14 cellular contexts compared by ENCODE assay signal in the genomic region with DNA sequence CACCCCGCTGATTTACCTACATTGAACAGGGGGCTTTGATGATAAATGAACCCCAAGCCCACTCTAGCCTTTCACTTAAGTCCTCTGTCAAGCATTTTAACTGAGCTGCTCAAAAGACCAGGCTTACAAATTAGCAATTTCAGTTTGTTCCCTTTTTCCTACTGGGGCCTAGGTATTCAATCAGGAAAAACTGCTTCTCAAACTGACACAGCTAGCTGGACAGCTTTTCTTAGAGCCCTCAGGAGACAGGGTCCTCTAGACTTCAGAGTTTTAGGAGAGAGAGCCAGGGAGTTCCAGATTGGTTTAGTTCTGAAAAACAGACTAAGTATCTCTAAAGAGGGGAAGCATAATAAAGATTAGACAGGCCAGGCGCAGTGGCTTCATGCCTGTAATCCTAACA. TPM values are rescaled to one million over a fixed set of nuclear protein-coding genes. Genes with fewer than 3 reads are reported as not detected.
DNase-seq lines count a peak whose midpoint lies in the region; ATAC-seq and TF ChIP-seq lines count a peak whose summit lies in the region.
"Had no signal": no experiment of that assay in that cellular context is flagged by ENCODE, and none has a peak within 500 bp of the region (broad histone marks: within the 10 kb centered on the region; RNA-seq: fewer than 3 reads in every experiment).

No MANE protein-coding gene starts in this region.

- H3K27me3 ChIP-seq in right cardiac atrium (ENCODE audit: control insufficient read depth, insufficient read depth) (no peaks in the 10 kb centered on the region), upper lobe of left lung (no peaks in the 10 kb centered on the region), osteoblast (ENCODE audit: insufficient read depth, low read length) (no peaks in the 10 kb centered on the region)
- H3K27me3 ChIP-seq: thyroid gland had no signal

- WGBS in right cardiac atrium: 79% methylated on average over 2 of the region's 2 CpGs
- 86 to 100% methylated on average over 2 of the region's 2 CpGs for WGBS in mesodermal cell (ENCODE audit: insufficient coverage in 2 of 2), 2 experiments
- WGBS in upper lobe of left lung, 2 donors: 72 to 92% methylated on average over 2 of the region's 2 CpGs

- peaks cover 6% of the 10 kb centered on the region for H3K4me1 ChIP-seq in right cardiac atrium (ENCODE audit: control insufficient read depth, insufficient read depth, low read length)
- H3K4me1 ChIP-seq in mesodermal cell (ENCODE audit: control insufficient read depth, insufficient read depth, low read length, poor library complexity, severe bottlenecking): peaks cover 4% of the 10 kb centered on the region
- H3K4me1 ChIP-seq in upper lobe of left lung: peaks cover 54 to 74% (median 62%) of the 10 kb centered on the region in 4 donors
- peaks cover 30% of the 10 kb centered on the region for H3K4me1 ChIP-seq in osteoblast (ENCODE audit: insufficient read depth, low read length)

- H3K4me3 ChIP-seq in right cardiac atrium (ENCODE audit: low read length) (no peak overlapping the region), mesodermal cell (ENCODE audit: extremely low read depth, insufficient read depth, low read length, poor library complexity, severe bottlenecking) (no peak overlapping the region), upper lobe of left lung (no peak overlapping the region), osteoblast (ENCODE audit: insufficient read depth, low read length) (no peak overlapping the region)
- H3K4me3 ChIP-seq: lung, thyroid gland had no signal

- TF ChIP-seq POLR2A in upper lobe of left lung (IDR thresholded peaks at IDR 0.05): no peak

- intact Hi-C loops in right cardiac atrium (cut with DNase I) (loop anchor here in 1 of 4 donors (5.0 kb wide), 1 partner anchor 42 kb away; no protein-coding TSS in a partner anchor), left cardiac atrium (cut with DNase I) (no loop called here)

- POLR2A ChIA-PET in RWPE1 (lab: Yijun Ruan, JAX; ENCODE audit: low non-redundant PET): interaction anchor here (0.5 to 1.5 kb wide), 6 partner anchors 16 to 104 kb away, joined by 3 to 10 read pairs (median 5); no protein-coding TSS in a partner anchor

- peaks cover 77% of the 10 kb centered on the region for H3K79me2 ChIP-seq in osteoblast (ENCODE audit: insufficient read depth, low read length)

- CTCF ChIA-PET in RWPE1 (lab: Yijun Ruan, JAX): interaction anchor here (0.9 to 1.4 kb wide), 2 partner anchors 21 to 42 kb away, joined by 3 to 8 read pairs; no protein-coding TSS in a partner anchor

- no peak for TF ChIP-seq CTCF in RWPE1 (conservative IDR thresholded peaks at IDR 0.05; ENCODE audit: low read depth)
- no peak for TF ChIP-seq CTCF in upper lobe of left lung (IDR thresholded peaks at IDR 0.05)
- TF ChIP-seq CTCF in osteoblast (IDR thresholded peaks at IDR 0.05; ENCODE audit: extremely low read depth, low read depth, low read length): no peak

- peaks cover 11% of the 10 kb centered on the region for H4K20me1 ChIP-seq in osteoblast (ENCODE audit: insufficient read depth, low read length)

- ATAC-seq in right cardiac atrium (no peak), left cardiac atrium (no peak), upper lobe of left lung (ENCODE audit: low FRiP score in 2 of 2) (no peak), GM18861 (IDR thresholded peaks at IDR 0.05; ENCODE audit: unreplicated experiment) (no peak)
- ATAC-seq: SK-N-SH treated with all-trans-retinoic acid at 6 μM for 48 hours had no signal

- TF ChIP-seq EP300 in upper lobe of left lung (IDR thresholded peaks at IDR 0.05): no peak

- no peaks in the 10 kb centered on the region for H3K9me3 ChIP-seq in right cardiac atrium (ENCODE audit: control insufficient read depth, low read length)
- no peaks in the 10 kb centered on the region for H3K9me3 ChIP-seq in mesodermal cell (ENCODE audit: control insufficient read depth, low read length)
- no peaks in the 10 kb centered on the region for H3K9me3 ChIP-seq in upper lobe of left lung
- H3K9me3 ChIP-seq in osteoblast (ENCODE audit: low read depth, low read length): no peaks in the 10 kb centered on the region
- H3K9me3 ChIP-seq: thyroid gland had no signal

- no peak overlapping the region for H2AFZ ChIP-seq in osteoblast (ENCODE audit: low read length)

- H3K4me2 ChIP-seq in osteoblast (ENCODE audit: insufficient read depth, low read length): no peak overlapping the region

- DNase-seq in right cardiac atrium (no peak), left cardiac atrium (no peak), RWPE1 (ENCODE audit: low spot score) (no peak), upper lobe of left lung (no peak), osteoblast (ENCODE audit: insufficient read length, low spot score, missing footprints) (no peak), occipital lobe (lab: John Stamatoyannopoulos, UW) (no peak)
- DNase-seq: EL, NCI-H1092 treated with DMSO at 0.1 percent for 48 hours, NCI-H2171 treated with DMSO at 0.1 percent for 48 hours, thyroid gland had no signal

- H3K27ac ChIP-seq in right cardiac atrium (ENCODE audit: low read length) (peak overlapping the region; percentile 57), RWPE1 (peak overlapping the region; percentile 54), mesodermal cell (ENCODE audit: low read depth, low read length, severe bottlenecking) (peak overlapping the region; percentile 32), upper lobe of left lung (peak overlapping the region; percentile 7 to 60 (median 52)), osteoblast (ENCODE audit: low read depth, low read length) (no peak overlapping the region)

- H3K36me3 ChIP-seq in mesodermal cell (ENCODE audit: control insufficient read depth, insufficient read depth, low read length) (peaks cover 16% of the 10 kb centered on the region), upper lobe of left lung (no peaks in the 10 kb centered on the region), osteoblast (ENCODE audit: insufficient read depth, low read length) (no peaks in the 10 kb centered on the region)
- H3K36me3 ChIP-seq: thyroid gland had no signal

RNA-seq across cellular contexts. Expression of gene HEXIM2, which starts 6.2 kb away (rescaled TPM):
- total RNA-seq in right cardiac atrium (1 to 10 TPM; 3.5 to 8.2 (median 6.6) TPM), left cardiac atrium (1 to 10 TPM; 4.2 to 4.4 TPM), upper lobe of left lung (10 to 100 TPM in 2 of 6 donors, 1 to 10 TPM in 4; 4.1 to 14.7 (median 9.3) TPM), osteoblast (10.0 and 10.9 TPM in 2 replicates), occipital lobe (8.1 TPM)
- 6.5 TPM for polyA plus RNA-seq in right cardiac atrium
- 9.5 TPM for polyA plus RNA-seq in mesodermal cell (2013, experiment 1 of 2)
- 7.7 TPM for polyA plus RNA-seq in mesodermal cell (2013, experiment 2 of 2)

RNA-seq across cellular contexts. Expression of gene HEXIM1, which starts 7.2 kb away (rescaled TPM):
- 10 to 100 TPM; 37.1 to 42.6 (median 40.6) TPM for total RNA-seq in right cardiac atrium
- 21.2 TPM for polyA plus RNA-seq in right cardiac atrium
- total RNA-seq in left cardiac atrium: 10 to 100 TPM; 27.8 to 31.7 TPM
- 19.6 TPM for polyA plus RNA-seq in mesodermal cell (2013, experiment 1 of 2)
- polyA plus RNA-seq in mesodermal cell (2013, experiment 2 of 2): 17.0 TPM
- total RNA-seq in upper lobe of left lung: 10 to 100 TPM; 19.9 to 43.8 (median 32.3) TPM
- 10.9 and 12.1 TPM in 2 replicates for total RNA-seq in osteoblast
- total RNA-seq in occipital lobe: 8.0 TPM

RNA-seq across cellular contexts. Expression of gene ACBD4, which starts 20.0 kb away (rescaled TPM):
- total RNA-seq in right cardiac atrium: 10 to 100 TPM; 11.9 to 14.8 (median 12.6) TPM
- polyA plus RNA-seq in right cardiac atrium: 12.0 TPM
- 1 to 10 TPM; 8.4 to 8.7 TPM for total RNA-seq in left cardiac atrium
- 4.9 TPM for polyA plus RNA-seq in mesodermal cell (2013, experiment 1 of 2)
- 3.6 TPM for polyA plus RNA-seq in mesodermal cell (2013, experiment 2 of 2)
- 10 to 100 TPM in 5 of 6 donors, 1 to 10 TPM in 1; 9.7 to 68.1 (median 23.4) TPM for total RNA-seq in upper lobe of left lung
- 4.7 and 6.2 TPM in 2 replicates for total RNA-seq in osteoblast
- 3.0 TPM for total RNA-seq in occipital lobe

RNA-seq across cellular contexts. Expression of gene PLCD3, which starts 23.2 kb away (rescaled TPM):
- total RNA-seq in right cardiac atrium: 100 to 1,000 TPM in 3 of 4 donors, 10 to 100 TPM in 1; 94.2 to 164 (median 138) TPM
- 100 TPM for polyA plus RNA-seq in right cardiac atrium
- total RNA-seq in left cardiac atrium: 100 to 1,000 TPM in 1 of 2 donors, 10 to 100 TPM in 1; 92.1 to 132 TPM
- 31.6 TPM for polyA plus RNA-seq in mesodermal cell (2013, experiment 1 of 2)
- 24.0 TPM for polyA plus RNA-seq in mesodermal cell (2013, experiment 2 of 2)
- total RNA-seq in upper lobe of left lung: 10 to 100 TPM; 24.2 to 65.6 (median 50.6) TPM
- total RNA-seq in osteoblast: 31.5 and 47.7 TPM in 2 replicates
- 3.1 TPM for total RNA-seq in occipital lobe
